Comparison of ENCODE assay signal across 14 cellular contexts in genomic region chr14:102469261-102469660, GRCh38. TPM values are rescaled to one million over a fixed set of nuclear protein-coding genes. Genes with fewer than 3 reads are reported as not detected.
DNase-seq lines count a peak whose midpoint lies in the region; ATAC-seq and TF ChIP-seq lines count a peak whose summit lies in the region.
"Had no signal": no experiment of that assay in that cellular context is flagged by ENCODE, and none has a peak within 500 bp of the region (broad histone marks: within the 10 kb centered on the region; RNA-seq: fewer than 3 reads in every experiment).

No MANE protein-coding gene starts in this region.

- H4K20me1 ChIP-seq in smooth muscle cell (ENCODE audit: low read depth), result no peaks in the 10 kb centered on the region

- no peak overlapping the region for H3K4me2 ChIP-seq in mesendoderm (ENCODE audit: low read length)
- H3K4me2 ChIP-seq in smooth muscle cell, result no peak overlapping the region
- H3K4me2 ChIP-seq: GM23338 had no signal

- no peak overlapping the region for H2BK120ac ChIP-seq in mesendoderm (ENCODE audit: low read depth, low read length)

- no peak for TF ChIP-seq EP300 in Ishikawa (IDR thresholded peaks at IDR 0.05; ENCODE audit: borderline replicate concordance)

- no peak overlapping the region for H4K8ac ChIP-seq in mesendoderm (ENCODE audit: low read depth, low read length)

- H2BK15ac ChIP-seq in mesendoderm (replicated peaks; ENCODE audit: low read depth), result no peak overlapping the region

- no peak overlapping the region for H4K5ac ChIP-seq in mesendoderm (ENCODE audit: low read length)

- ATAC-seq in GM18498 (IDR thresholded peaks at IDR 0.05; ENCODE audit: unreplicated experiment), result no peak
- no peak for ATAC-seq in HG02678 (IDR thresholded peaks at IDR 0.05; ENCODE audit: unreplicated experiment)
- ATAC-seq: GM23338, HepG2 had no signal

- H3K9me3 ChIP-seq in smooth muscle cell (replicated peaks; ENCODE audit: low read depth), result no peaks in the 10 kb centered on the region

- H3K4me1 ChIP-seq in mesendoderm (ENCODE audit: control insufficient read depth, low read depth, low read length) (no peaks in the 10 kb centered on the region), smooth muscle cell (ENCODE audit: low read depth) (no peaks in the 10 kb centered on the region)

- no peaks in the 10 kb centered on the region for H3K79me1 ChIP-seq in mesendoderm (ENCODE audit: low read length)

- H3K56ac ChIP-seq in mesendoderm (ENCODE audit: low read length), result no peak overlapping the region

- no peaks in the 10 kb centered on the region for H3F3A ChIP-seq in smooth muscle cell (ENCODE audit: low read depth)

- H3K36me3 ChIP-seq in mesendoderm (ENCODE audit: control insufficient read depth, insufficient read depth, low read length), result no peaks in the 10 kb centered on the region
- H3K36me3 ChIP-seq in smooth muscle cell (ENCODE audit: low read depth), result no peaks in the 10 kb centered on the region

- H3K18ac ChIP-seq in mesendoderm (ENCODE audit: low read length), result no peak overlapping the region

- no peak for TF ChIP-seq CTCF in VCaP (conservative IDR thresholded peaks at IDR 0.05)
- no peak for TF ChIP-seq CTCF in smooth muscle cell (IDR thresholded peaks at IDR 0.05; ENCODE audit: borderline replicate concordance, insufficient read depth, poor library complexity, severe bottlenecking)

- no CpG with 5 or more reads among the region's 1 CpG for WGBS in mesendoderm (ENCODE audit: extremely low coverage, insufficient coverage, low lambda C conversion rate)
- WGBS in smooth muscle cell (ENCODE audit: low lambda C conversion rate), result 88% methylated on average over 1 of the region's 1 CpG

- no peak overlapping the region for H3K9ac ChIP-seq in mesendoderm (ENCODE audit: low read length)
- H3K9ac ChIP-seq in smooth muscle cell (ENCODE audit: low read depth), result no peak overlapping the region

- no peak overlapping the region for H3K23ac ChIP-seq in mesendoderm (ENCODE audit: low read length)

- DNase-seq in mesendoderm (peak; percentile 23), smooth muscle cell (lab: John Stamatoyannopoulos, UW; ENCODE audit: unreplicated experiment) (no peak), HPDE6-E6E7 (ENCODE audit: extremely low spot score) (no peak)
- DNase-seq: C1 segment of cervical spinal cord; CD4-positive, alpha-beta T cell; DND-41; GDM1; H7 had no signal

- no peaks in the 10 kb centered on the region for H3K27me3 ChIP-seq in mesendoderm (ENCODE audit: insufficient read depth, low read length, poor library complexity)
- no peaks in the 10 kb centered on the region for H3K27me3 ChIP-seq in smooth muscle cell (ENCODE audit: low read depth)

- H3K4ac ChIP-seq in mesendoderm (ENCODE audit: low read depth, low read length), result no peak overlapping the region

- H2BK5ac ChIP-seq in mesendoderm (ENCODE audit: low read length), result no peak overlapping the region

- H3K79me2 ChIP-seq in mesendoderm (ENCODE audit: control insufficient read depth, insufficient read depth, low read length) (no peaks in the 10 kb centered on the region), smooth muscle cell (ENCODE audit: low read depth) (no peaks in the 10 kb centered on the region)

- no peak overlapping the region for H3K4me3 ChIP-seq in mesendoderm (ENCODE audit: low read length)
- H3K4me3 ChIP-seq in smooth muscle cell, result no peak overlapping the region
- H3K4me3 ChIP-seq: GM23338 had no signal

- H3K27ac ChIP-seq in VCaP (peak overlapping the region; percentile 46), mesendoderm (ENCODE audit: low read depth, low read length) (no peak overlapping the region), smooth muscle cell (ENCODE audit: low read depth) (peak overlapping the region; percentile 78)

- H2AFZ ChIP-seq in smooth muscle cell (ENCODE audit: low read depth), result no peak overlapping the region
- H2AFZ ChIP-seq: GM23338 had no signal

- no peak for TF ChIP-seq RAD21 in Ishikawa (IDR thresholded peaks at IDR 0.05; ENCODE audit: low read depth)

- no peak overlapping the region for H2AK5ac ChIP-seq in mesendoderm (ENCODE audit: low read length)

TF ChIP-seq in Ishikawa, 13 proteins besides CTCF, POLR2A, EP300 and RAD21:
- TF ChIP-seq TEAD4 (IDR thresholded peaks at IDR 0.05), result 0 out of 2 replicates have a peak, but pooled peaks have one; percentile 6
- TF ChIP-seq CREB1 (IDR thresholded peaks at IDR 0.05; ENCODE audit: low read depth), result no peak

RNA-seq across cellular contexts. Expression of gene ANKRD9, which starts 40.3 kb away (rescaled TPM):
- 7.0 TPM for polyA plus RNA-seq in mesendoderm (2013, experiment 1 of 2)
- 6.6 TPM for polyA plus RNA-seq in mesendoderm (2013, experiment 2 of 2)
- total RNA-seq in smooth muscle cell, result 14.0 and 17.2 TPM in 2 replicates
- polyA plus RNA-seq in smooth muscle cell, result 38.9 and 40.3 TPM in 2 replicates
